Comparison of ENCODE assay signal across 8 cellular contexts in the genomic region with DNA sequence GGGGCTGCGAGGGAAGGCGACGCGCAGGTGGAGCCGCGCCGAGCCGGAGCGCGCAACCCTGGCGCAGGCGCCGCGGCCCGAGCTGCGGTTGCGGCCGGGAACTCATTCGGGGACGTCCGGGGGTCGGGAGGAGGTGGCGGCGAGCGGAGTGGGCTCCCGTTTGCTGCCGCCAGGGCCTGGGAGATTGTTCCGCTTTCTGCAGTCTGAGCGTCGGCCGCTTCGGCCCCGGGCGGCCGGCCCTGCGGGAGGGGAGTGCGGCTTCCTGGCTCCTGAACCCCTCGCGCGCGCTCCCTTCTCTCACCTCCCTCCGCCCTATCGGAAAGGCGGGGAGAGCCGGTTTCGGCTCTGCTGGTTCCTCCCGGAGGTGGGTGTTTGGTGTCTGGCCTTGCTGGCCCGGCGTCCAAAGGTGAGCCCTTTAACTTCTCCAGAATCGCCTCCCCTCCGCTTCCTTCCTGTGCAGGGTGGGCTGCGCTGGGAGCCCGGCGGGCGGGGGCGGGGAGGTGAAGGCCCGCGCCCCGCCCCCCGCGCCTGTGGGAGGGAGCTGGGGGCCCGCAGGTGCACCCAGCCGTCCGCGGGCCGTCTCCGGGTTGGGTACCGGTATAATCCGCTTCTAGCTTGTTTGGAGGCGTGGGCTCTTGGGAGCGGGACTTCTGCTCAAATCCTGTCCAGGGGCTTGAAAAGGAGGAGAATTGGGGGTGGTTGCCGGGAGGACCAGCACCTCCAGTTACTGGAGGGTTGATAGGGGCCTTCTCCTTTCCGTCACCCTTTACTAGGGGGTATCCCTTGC. TPM values are rescaled to one million over a fixed set of nuclear protein-coding genes. Genes with fewer than 3 reads are reported as not detected.
DNase-seq lines count a peak whose midpoint lies in the region; ATAC-seq and TF ChIP-seq lines count a peak whose summit lies in the region.

No MANE protein-coding gene starts in this region.

- TF ChIP-seq POLR2A in esophagus muscularis mucosa (IDR thresholded peaks at IDR 0.05; ENCODE audit: low read depth) (no peak), suprapubic skin (IDR thresholded peaks at IDR 0.05) (no peak)

- peak in 1 of 3 experiments; percentile 11 for TF ChIP-seq CTCF in esophagus muscularis mucosa (IDR thresholded peaks at IDR 0.05)
- peak; percentile 11 for TF ChIP-seq CTCF in neural cell (IDR thresholded peaks at IDR 0.05; ENCODE audit: poor library complexity, severe bottlenecking)
- TF ChIP-seq CTCF in suprapubic skin (IDR thresholded peaks at IDR 0.05) = peak in 1 of 2 donors; percentile 19

- no peaks in the 10 kb centered on the region for H3K9me3 ChIP-seq in CD4-positive, CD25-positive, alpha-beta regulatory T cell (ENCODE audit: control insufficient read depth in 2 of 2, low read length in 2 of 2)
- H3K9me3 ChIP-seq in NT2/D1 (ENCODE audit: insufficient read depth, low read length) (no peaks in the 10 kb centered on the region), esophagus muscularis mucosa (no peaks in the 10 kb centered on the region), neural cell (ENCODE audit: low read length) (no peaks in the 10 kb centered on the region), suprapubic skin (no peaks in the 10 kb centered on the region)

- peaks cover 0 to 1% (median 0%) of the 10 kb centered on the region in 7 donors for H3K9me3 Mint-ChIP-seq in CD4-positive, CD25-positive, alpha-beta regulatory T cell

- H3K27me3 ChIP-seq in CD4-positive, CD25-positive, alpha-beta regulatory T cell (ENCODE audit: control insufficient read depth, insufficient read depth, low read length) = peaks cover 2% of the 10 kb centered on the region
- H3K27me3 ChIP-seq in NT2/D1 (ENCODE audit: insufficient read depth, insufficient read length) (peaks cover 20% of the 10 kb centered on the region), esophagus muscularis mucosa (no peaks in the 10 kb centered on the region), neural cell (ENCODE audit: insufficient read depth, low read depth, low read length) (no peaks in the 10 kb centered on the region), suprapubic skin (no peaks in the 10 kb centered on the region)

- H3K9me2 ChIP-seq in neural cell (ENCODE audit: insufficient read depth, low read length) = no peaks in the 10 kb centered on the region

- 0% methylated on average over 21 of the region's 73 CpGs for WGBS in esophagus muscularis mucosa
- 4% methylated on average over 16 of the region's 73 CpGs for WGBS in suprapubic skin

- H3K9ac ChIP-seq in NT2/D1 (ENCODE audit: insufficient read length, low read depth) = peak overlapping the region; percentile 88
- peak overlapping the region; percentile 93 for H3K9ac ChIP-seq in neural cell (ENCODE audit: low read length)

- H2AFZ ChIP-seq in neural cell (ENCODE audit: low read depth, low read length) = peak overlapping the region; percentile 60

- H3K4me1 ChIP-seq in CD4-positive, CD25-positive, alpha-beta regulatory T cell (ENCODE audit: control insufficient read depth, insufficient read depth, low read length, poor library complexity, severe bottlenecking) = peaks cover 14% of the 10 kb centered on the region
- peaks cover 5% of the 10 kb centered on the region for H3K4me1 ChIP-seq in NT2/D1 (ENCODE audit: insufficient read depth, insufficient read length)
- peaks cover 19 to 33% (median 22%) of the 10 kb centered on the region in 4 donors for H3K4me1 ChIP-seq in esophagus muscularis mucosa
- peaks cover 28% of the 10 kb centered on the region for H3K4me1 ChIP-seq in suprapubic skin

- TF ChIP-seq EP300 in esophagus muscularis mucosa (IDR thresholded peaks at IDR 0.05) = no peak
- no peak for TF ChIP-seq EP300 in neural cell (conservative IDR thresholded peaks at IDR 0.05; ENCODE audit: poor library complexity, severe bottlenecking)
- no peak for TF ChIP-seq EP300 in suprapubic skin (IDR thresholded peaks at IDR 0.05)

- intact Hi-C loops in esophagus muscularis mucosa (cut with DNase I) = no loop called here

- H3K4me3 Mint-ChIP-seq in CD4-positive, CD25-positive, alpha-beta regulatory T cell = peak overlapping the region; percentile 60 to 90 (median 86)

- H3K27ac ChIP-seq in CD4-positive, CD25-positive, alpha-beta regulatory T cell (ENCODE audit: insufficient read depth, low read length, poor library complexity, severe bottlenecking) = no peak overlapping the region
- H3K27ac ChIP-seq in esophagus muscularis mucosa (replicated peaks in 1 of 4) = peak overlapping the region; percentile 76 to 86 (median 84)
- H3K27ac ChIP-seq in neural cell (ENCODE audit: low read length) = peak overlapping the region; percentile 82
- peak overlapping the region; percentile 75 for H3K27ac ChIP-seq in suprapubic skin

- no peaks in the 10 kb centered on the region for H3F3A ChIP-seq in neural cell (ENCODE audit: insufficient read depth, low read length, poor library complexity, severe bottlenecking)

- peak overlapping the region; percentile 70 for H3K4me2 ChIP-seq in neural cell (ENCODE audit: low read length)

- H3K79me2 ChIP-seq in neural cell (replicated peaks; ENCODE audit: insufficient read depth, low read length) = peaks cover 56% of the 10 kb centered on the region

- H3K36me3 ChIP-seq in CD4-positive, CD25-positive, alpha-beta regulatory T cell (ENCODE audit: control insufficient read depth, insufficient read depth, low read length) = no peaks in the 10 kb centered on the region
- H3K36me3 ChIP-seq in NT2/D1 (ENCODE audit: insufficient read depth, insufficient read length, low read length) (peaks cover 4% of the 10 kb centered on the region), esophagus muscularis mucosa (no peaks in the 10 kb centered on the region), neural cell (ENCODE audit: insufficient read depth, low read length) (no peaks in the 10 kb centered on the region), suprapubic skin (no peaks in the 10 kb centered on the region)

- no peaks in the 10 kb centered on the region for H4K20me1 ChIP-seq in neural cell (ENCODE audit: insufficient read depth)

- H3K36me3 Mint-ChIP-seq in CD4-positive, CD25-positive, alpha-beta regulatory T cell = no peaks in the 10 kb centered on the region

- H3K27ac Mint-ChIP-seq in CD4-positive, CD25-positive, alpha-beta regulatory T cell = peak overlapping the region in 2 of 3 donors; percentile 73 to 88

- peak; percentile 50 to 56 for ATAC-seq in CD4-positive, CD25-positive, alpha-beta regulatory T cell (ENCODE audit: low read depth in 2 of 2)
- peak; percentile 63 for ATAC-seq in HG03354 (IDR thresholded peaks at IDR 0.05; ENCODE audit: poor library complexity, severe bottlenecking, unreplicated experiment)

- peak; percentile 48 to 65 (median 61) for DNase-seq in CD4-positive, CD25-positive, alpha-beta regulatory T cell
- peak; percentile 75 for DNase-seq in GM19238 (ENCODE audit: insufficient read length, low spot score)
- DNase-seq in NT2/D1 (ENCODE audit: low read depth, low spot score) = no peak
- peak; percentile 45 for DNase-seq in activated T-cell treated with anti-CD3 and anti-CD28 coated beads for 4 hours
- no peak for DNase-seq in esophagus muscularis mucosa (ENCODE audit: extremely low spot score)
- DNase-seq in suprapubic skin (ENCODE audit: low spot score in 2 of 2) = peak in 1 of 2 donors; percentile 79

- TF ChIP-seq RAD21 in neural cell (conservative IDR thresholded peaks at IDR 0.05) = no peak

- peak overlapping the region; percentile 40 for H3K4me3 ChIP-seq in CD4-positive, CD25-positive, alpha-beta regulatory T cell (ENCODE audit: low read depth, low read length)
- H3K4me3 ChIP-seq in NT2/D1 (ENCODE audit: insufficient read length, low read depth) = peak overlapping the region; percentile 88
- H3K4me3 ChIP-seq in esophagus muscularis mucosa = peak overlapping the region; percentile 94 to 98 (median 96)
- H3K4me3 ChIP-seq in neural cell (ENCODE audit: low read length) = peak overlapping the region; percentile 72
- peak overlapping the region; percentile 62 for H3K4me3 ChIP-seq in suprapubic skin

- H3K4me1 Mint-ChIP-seq in CD4-positive, CD25-positive, alpha-beta regulatory T cell = peaks cover 6 to 22% (median 17%) of the 10 kb centered on the region in 4 donors

- H3K27me3 Mint-ChIP-seq in CD4-positive, CD25-positive, alpha-beta regulatory T cell = peaks cover 15% of the 10 kb centered on the region

TF ChIP-seq in neural cell, 6 proteins besides CTCF, POLR2A, EP300 and RAD21 (continues in another document):
- no peak for TF ChIP-seq SMC3 (conservative IDR thresholded peaks at IDR 0.05; ENCODE audit: poor library complexity)
- TF ChIP-seq EZH2 (IDR thresholded peaks at IDR 0.05; ENCODE audit: borderline replicate concordance, insufficient read depth, low read length, poor library complexity, severe bottlenecking) = no peak
- TF ChIP-seq, protein P1, sequence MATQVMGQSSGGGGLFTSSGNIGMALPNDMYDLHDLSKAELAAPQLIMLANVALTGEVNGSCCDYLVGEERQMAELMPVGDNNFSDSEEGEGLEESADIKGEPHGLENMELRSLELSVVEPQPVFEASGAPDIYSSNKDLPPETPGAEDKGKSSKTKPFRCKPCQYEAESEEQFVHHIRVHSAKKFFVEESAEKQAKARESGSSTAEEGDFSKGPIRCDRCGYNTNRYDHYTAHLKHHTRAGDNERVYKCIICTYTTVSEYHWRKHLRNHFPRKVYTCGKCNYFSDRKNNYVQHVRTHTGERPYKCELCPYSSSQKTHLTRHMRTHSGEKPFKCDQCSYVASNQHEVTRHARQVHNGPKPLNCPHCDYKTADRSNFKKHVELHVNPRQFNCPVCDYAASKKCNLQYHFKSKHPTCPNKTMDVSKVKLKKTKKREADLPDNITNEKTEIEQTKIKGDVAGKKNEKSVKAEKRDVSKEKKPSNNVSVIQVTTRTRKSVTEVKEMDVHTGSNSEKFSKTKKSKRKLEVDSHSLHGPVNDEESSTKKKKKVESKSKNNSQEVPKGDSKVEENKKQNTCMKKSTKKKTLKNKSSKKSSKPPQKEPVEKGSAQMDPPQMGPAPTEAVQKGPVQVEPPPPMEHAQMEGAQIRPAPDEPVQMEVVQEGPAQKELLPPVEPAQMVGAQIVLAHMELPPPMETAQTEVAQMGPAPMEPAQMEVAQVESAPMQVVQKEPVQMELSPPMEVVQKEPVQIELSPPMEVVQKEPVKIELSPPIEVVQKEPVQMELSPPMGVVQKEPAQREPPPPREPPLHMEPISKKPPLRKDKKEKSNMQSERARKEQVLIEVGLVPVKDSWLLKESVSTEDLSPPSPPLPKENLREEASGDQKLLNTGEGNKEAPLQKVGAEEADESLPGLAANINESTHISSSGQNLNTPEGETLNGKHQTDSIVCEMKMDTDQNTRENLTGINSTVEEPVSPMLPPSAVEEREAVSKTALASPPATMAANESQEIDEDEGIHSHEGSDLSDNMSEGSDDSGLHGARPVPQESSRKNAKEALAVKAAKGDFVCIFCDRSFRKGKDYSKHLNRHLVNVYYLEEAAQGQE (IDR thresholded peaks at IDR 0.05; ENCODE audit: borderline replicate concordance) = peak; percentile 6
- TF ChIP-seq POLR2AphosphoS5 (IDR thresholded peaks at IDR 0.05) = peak; percentile 22
- TF ChIP-seq TAF1 (IDR thresholded peaks at IDR 0.05; ENCODE audit: low read depth) = no peak

RNA-seq across cellular contexts. Expression of gene LRRC8D, which starts 0.7 kb away (rescaled TPM):
- total RNA-seq in CD4-positive, CD25-positive, alpha-beta regulatory T cell = 23.6 TPM
- polyA plus RNA-seq in CD4-positive, CD25-positive, alpha-beta regulatory T cell = 10 to 100 TPM; 45.4 to 69.0 (median 56.8) TPM
- 10 to 100 TPM in 1 of 4 donors, 1 to 10 TPM in 3; 4.2 to 10.4 (median 6.6) TPM for total RNA-seq in esophagus muscularis mucosa
- polyA plus RNA-seq in neural cell = 39.9 and 43.7 TPM in 2 replicates
- polyA minus RNA-seq in neural cell = 82.0 and 84.9 TPM in 2 replicates
- 10 to 100 TPM; 11.7 to 24.8 (median 21.6) TPM for total RNA-seq in suprapubic skin

Comparison
In these comparisons a context has a peak if more than half of its experiments do, and no peak if none do; other contexts are left out.
1. DNase-seq: peak in CD4-positive, CD25-positive, alpha-beta regulatory T cell (3 of 3), GM19238 (single experiment) and activated T-cell treated with anti-CD3 and anti-CD28 coated beads for 4 hours (single experiment); none in NT2/D1 (single experiment) and esophagus muscularis mucosa (single experiment).
2. H3K4me3 ChIP-seq: peak in every context shown above with its lines; median percentile 96 in esophagus muscularis mucosa; 88 in NT2/D1; 72 in neural cell; 62 in suprapubic skin; 40 in CD4-positive, CD25-positive, alpha-beta regulatory T cell.